11 cellular contexts compared by ENCODE assay signal in the genomic region with DNA sequence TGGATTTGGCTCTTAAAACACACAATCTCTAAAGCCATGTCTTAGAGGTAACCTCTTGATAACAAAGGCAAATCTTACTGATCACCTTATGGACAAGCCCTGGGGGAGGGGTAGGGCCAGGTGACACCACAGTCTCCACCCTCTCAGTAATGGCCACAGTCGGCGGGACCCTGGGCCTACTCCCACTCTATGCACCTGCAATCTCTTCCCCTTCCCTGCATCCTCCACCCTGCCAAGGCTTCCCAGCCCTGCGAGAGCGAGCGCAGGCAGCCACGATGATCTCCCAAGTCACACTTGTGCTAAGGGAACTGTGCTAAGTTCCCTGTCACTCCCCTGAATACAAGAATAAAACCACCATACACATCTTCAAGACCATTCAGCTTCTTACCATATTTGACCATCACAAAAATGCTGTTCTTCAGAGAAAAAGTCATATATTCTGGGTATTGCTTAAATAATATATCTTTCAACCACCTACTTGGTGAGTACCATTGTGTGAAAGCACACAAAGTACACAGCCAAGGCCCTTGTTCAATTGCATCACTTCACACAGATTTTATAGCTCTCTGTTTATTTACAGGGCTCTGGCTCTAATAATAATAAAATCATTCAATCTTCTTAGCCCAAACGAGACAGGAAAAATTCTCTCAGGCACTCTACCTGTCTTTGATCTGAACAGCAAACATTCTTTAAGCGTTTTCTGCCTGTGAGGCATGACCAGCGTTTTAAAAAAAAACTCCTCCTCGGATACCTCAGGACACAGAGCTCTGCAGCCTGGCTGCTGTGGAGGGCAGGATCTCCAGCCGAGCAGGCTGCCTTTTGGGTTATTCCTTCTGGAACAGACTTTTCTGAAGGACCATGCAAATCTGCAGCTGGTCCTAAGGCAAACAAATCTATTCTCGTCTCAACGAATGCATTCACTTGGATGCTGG.
A peak's percentile ranks its signal among the peaks of the same experiment; 100 is the strongest.
DNase-seq lines count a peak whose midpoint lies in the region; ATAC-seq and TF ChIP-seq lines count a peak whose summit lies in the region.
"Had no signal": no experiment of that assay in that cellular context is flagged by ENCODE, and none has a peak within 500 bp of the region (broad histone marks: within the 10 kb centered on the region; RNA-seq: fewer than 3 reads in every experiment).

No MANE protein-coding gene starts in this region.

- H3K4me3 ChIP-seq in H7 (ENCODE audit: insufficient read depth, low read depth, low read length), result no peak overlapping the region

- no peaks in the 10 kb centered on the region for H3K27me3 ChIP-seq in H7 (ENCODE audit: control insufficient read depth, insufficient read depth, low read length)

- intact Hi-C loops in sciatic nerve (cut with DNase I), result no loop called here

- peak; percentile 66 for DNase-seq in DMS53 (lab: John Stamatoyannopoulos, UW)
- peak; percentile 30 for DNase-seq in H7
- DNase-seq in amniotic epithelial cell (ENCODE audit: low read depth), result peak; percentile 14
- no peak for DNase-seq in nucleus accumbens (lab: John Stamatoyannopoulos, UW)
- DNase-seq in sciatic nerve (ENCODE audit: low spot score), result no peak
- DNase-seq in cerebellar nuclear complex (lab: John Stamatoyannopoulos, UW), result no peak
- DNase-seq in effector CD4-positive, alpha-beta T cell, result no peak
- DNase-seq: activated effector memory CD4-positive, alpha-beta T cell treated with Interleukin-2 at 50 U/mL for 16 hours; central memory CD4-positive, alpha-beta T cell; NCI-H2227 treated with DMSO at 0.1 percent for 48 hours had no signal

- H3K4me1 Mint-ChIP-seq in nephron, result peaks cover 5% of the 10 kb centered on the region

- H3K4me3 Mint-ChIP-seq in nephron, result no peak overlapping the region

- H3K27ac Mint-ChIP-seq in nephron, result peak overlapping the region in 2 of 3 experiments; percentile 10 to 37

- no peaks in the 10 kb centered on the region for H3K36me3 ChIP-seq in H7 (replicated peaks; ENCODE audit: control insufficient read depth, insufficient read depth, low read length)

- peaks cover 3% of the 10 kb centered on the region for H3K27me3 Mint-ChIP-seq in nephron (ENCODE audit: low read depth)

- no peaks in the 10 kb centered on the region for H3K36me3 Mint-ChIP-seq in nephron (ENCODE audit: low read depth)

- TF ChIP-seq CTCF in nephron (IDR thresholded peaks at IDR 0.05; ENCODE audit: unreplicated experiment in 3 of 3), result no peak

- ATAC-seq in sciatic nerve, result no peak

- H3K9me3 Mint-ChIP-seq in nephron, result peaks cover 6% of the 10 kb centered on the region

Comparison
In these comparisons a context has a peak if more than half of its experiments do, and no peak if none do; other contexts are left out.
1. DNase-seq: peak in DMS53 (single experiment), H7 (single experiment) and amniotic epithelial cell (single experiment); none in nucleus accumbens (0 of 56), sciatic nerve (single experiment), cerebellar nuclear complex (0 of 2) and effector CD4-positive, alpha-beta T cell (single experiment).